Comparison of ENCODE assay signal across 8 cellular contexts in genomic region chr20:47274449-47275108, GRCh38.
DNase-seq lines count a peak whose midpoint lies in the region; ATAC-seq lines count a peak whose summit lies in the region.

No MANE protein-coding gene starts in this region.

- H3K4me3 ChIP-seq in H7 (ENCODE audit: insufficient read depth, low read depth, low read length): no peak overlapping the region

- POLR2A ChIA-PET in activated naive CD8-positive, alpha-beta T cell treated with anti-CD3 and anti-CD28 coated beads, Interleukin-2, amount 10 ng/mL, durations not matched to agents 7 days and 5 days (lab: Charles Lee): interaction anchor here (1.2 to 1.6 kb wide), 3 partner anchors 16 to 106 kb away, joined by 3 to 4 read pairs (median 3); no protein-coding TSS in a partner anchor

- intact Hi-C loops in left ventricle myocardium superior (cut with micrococcal nuclease): no loop called here

- no peaks in the 10 kb centered on the region for H3K27me3 ChIP-seq in H7 (ENCODE audit: control insufficient read depth, insufficient read depth, low read length)

- H3K36me3 ChIP-seq in H7 (replicated peaks; ENCODE audit: control insufficient read depth, insufficient read depth, low read length): peaks cover 15% of the 10 kb centered on the region

- H3K36me3 Mint-ChIP-seq in activated naive CD8-positive, alpha-beta T cell treated with anti-CD3 and anti-CD28 coated beads, Interleukin-2, amount 10 ng/mL, durations not matched to agents 7 days and 5 days: peaks cover 29% of the 10 kb centered on the region

- DNase-seq in EL (peak; percentile 92), Kasumi-1 (lab: John Stamatoyannopoulos, UW) (peak; percentile 21 to 52), left ventricle myocardium superior (no peak), H7 (no peak), DMS79 treated with DMSO at 0.1 percent for 48 hours (lab: John Stamatoyannopoulos, UW) (no peak)
- DNase-seq in activated naive CD8-positive, alpha-beta T cell treated with anti-CD3 and anti-CD28 coated beads, Interleukin-2, amount 10 ng/mL, durations not matched to agents 7 days and 5 days: no peak
- DNase-seq in stimulated activated CD4-positive, alpha-beta T cell treated with anti-CD3 and anti-CD28 coated beads, Interleukin-15, amount 100 ng/mL, for 24 hours: peak; percentile 39

- H3K4me3 Mint-ChIP-seq in activated naive CD8-positive, alpha-beta T cell treated with anti-CD3 and anti-CD28 coated beads, Interleukin-2, amount 10 ng/mL, durations not matched to agents 7 days and 5 days: peak overlapping the region; percentile 25

- peak; percentile 56 for ATAC-seq in GM21737 (IDR thresholded peaks at IDR 0.05; ENCODE audit: unreplicated experiment)
- peak; percentile 83 for ATAC-seq in activated naive CD8-positive, alpha-beta T cell treated with anti-CD3 and anti-CD28 coated beads, Interleukin-2, amount 10 ng/mL, durations not matched to agents 7 days and 5 days (ENCODE audit: low read depth)
- ATAC-seq in left ventricle myocardium superior: peak; percentile 43

- peaks cover 32% of the 10 kb centered on the region for H3K4me1 Mint-ChIP-seq in activated naive CD8-positive, alpha-beta T cell treated with anti-CD3 and anti-CD28 coated beads, Interleukin-2, amount 10 ng/mL, durations not matched to agents 7 days and 5 days

- H3K9me3 Mint-ChIP-seq in activated naive CD8-positive, alpha-beta T cell treated with anti-CD3 and anti-CD28 coated beads, Interleukin-2, amount 10 ng/mL, durations not matched to agents 7 days and 5 days: no peaks in the 10 kb centered on the region

- peak overlapping the region; percentile 71 for H3K27ac Mint-ChIP-seq in activated naive CD8-positive, alpha-beta T cell treated with anti-CD3 and anti-CD28 coated beads, Interleukin-2, amount 10 ng/mL, durations not matched to agents 7 days and 5 days

- H3K27me3 Mint-ChIP-seq in activated naive CD8-positive, alpha-beta T cell treated with anti-CD3 and anti-CD28 coated beads, Interleukin-2, amount 10 ng/mL, durations not matched to agents 7 days and 5 days: no peaks in the 10 kb centered on the region

Comparison
In these comparisons a context has a peak if more than half of its experiments do, and no peak if none do; other contexts are left out.
1. DNase-seq: peak in EL (single experiment), Kasumi-1 (2 of 2) and stimulated activated CD4-positive, alpha-beta T cell treated with anti-CD3 and anti-CD28 coated beads, Interleukin-15, amount 100 ng/mL, for 24 hours (single experiment); none in activated naive CD8-positive, alpha-beta T cell treated with anti-CD3 and anti-CD28 coated beads, Interleukin-2, amount 10 ng/mL, durations not matched to agents 7 days and 5 days (single experiment), left ventricle myocardium superior (single experiment), H7 (single experiment) and DMS79 treated with DMSO at 0.1 percent for 48 hours (single experiment).
2. Peak in every context shown above with its lines, with median percentiles within 50 percentile points of each other: ATAC-seq.